In genomic region chr19:50511069-50511822, GRCh38 we compare ENCODE assay signal across 8 cellular contexts. TPM values are rescaled to one million over a fixed set of nuclear protein-coding genes. Genes with fewer than 3 reads are reported as not detected.
DNase-seq lines count a peak whose midpoint lies in the region; ATAC-seq and FAIRE-seq lines count a peak whose summit lies in the region.

Gene JOSD2, minus strand, starts transcription at chr19:50511191. Its CDS starts 760 bp downstream, at chr19:50510431.

- H3K27ac ChIP-seq in KOPT-K1 (ENCODE audit: low read depth, low read length, poor library complexity, severe bottlenecking): peak within 1 kb of the TSS; percentile 59
- H3K27ac ChIP-seq in muscle layer of colon (ENCODE audit: low read depth, low read length): peak within 1 kb of the TSS; percentile 58

- peak within 1 kb of the TSS; percentile 76 for H3K9ac ChIP-seq in muscle layer of colon (ENCODE audit: low read length)

- H3K27me3 ChIP-seq in muscle layer of colon (ENCODE audit: control insufficient read depth in 1 of 2, insufficient read depth in 2 of 2, low read length in 2 of 2): peaks cover 0 to 12% of the 10 kb centered on the region in 2 donors

- H3K4me3 Mint-ChIP-seq in activated T-cell treated with anti-CD3 and anti-CD28 coated beads, Interleukin-2, amount 50 U/mL, for 72 hours: peak within 1 kb of the TSS; percentile 72 to 76

- H3K9me3 Mint-ChIP-seq in activated T-cell treated with anti-CD3 and anti-CD28 coated beads, Interleukin-2, amount 50 U/mL, for 72 hours: no peaks in the 10 kb centered on the region

- DNase-seq in DMS53 treated with DMSO at 0.1 percent for 48 hours (lab: John Stamatoyannopoulos, UW; ENCODE audit: unreplicated experiment) (peak; percentile 80), RCC 7860 (ENCODE audit: low spot score) (peak; percentile 95)
- DNase-seq in activated T-cell treated with anti-CD3 and anti-CD28 coated beads, Interleukin-2, amount 50 U/mL, for 72 hours: peak; percentile 95 to 97
- DNase-seq in stimulated activated CD8-positive, alpha-beta memory T cell treated with anti-CD3 and anti-CD28 coated beads, Interleukin-7, amount 100 ng/mL, for 24 hours (ENCODE audit: low read depth): peak; percentile 88

- peak; percentile 81 for FAIRE-seq in RCC 7860 (lab: Jason Lieb, UNC)

- peaks cover 16% of the 10 kb centered on the region for H3K4me1 ChIP-seq in muscle layer of colon (ENCODE audit: insufficient read depth, low read length)

- H3K36me3 ChIP-seq in KOPT-K1 (ENCODE audit: insufficient read depth, low read length): no peaks in the 10 kb centered on the region
- no peaks in the 10 kb centered on the region for H3K36me3 ChIP-seq in muscle layer of colon (ENCODE audit: insufficient read depth, low read length)

- peaks cover 17% of the 10 kb centered on the region for H3K27me3 Mint-ChIP-seq in activated T-cell treated with anti-CD3 and anti-CD28 coated beads, Interleukin-2, amount 50 U/mL, for 72 hours (ENCODE audit: low read depth)

- H3K9me3 ChIP-seq in KOPT-K1 (ENCODE audit: insufficient read depth, low read length, poor library complexity, severe bottlenecking): no peaks in the 10 kb centered on the region
- H3K9me3 ChIP-seq in muscle layer of colon (ENCODE audit: low read length): no peaks in the 10 kb centered on the region

- ATAC-seq in GM21737 (IDR thresholded peaks at IDR 0.05; ENCODE audit: unreplicated experiment): peak; percentile 85
- peak; percentile 92 to 93 for ATAC-seq in activated T-cell treated with anti-CD3 and anti-CD28 coated beads, Interleukin-2, amount 50 U/mL, for 72 hours (replicated peaks in 1 of 2)
- peak; percentile 91 for ATAC-seq in esophagus mucosa

- peak within 1 kb of the TSS; percentile 74 for H3K27ac Mint-ChIP-seq in activated T-cell treated with anti-CD3 and anti-CD28 coated beads, Interleukin-2, amount 50 U/mL, for 72 hours

- H3K36me3 Mint-ChIP-seq in activated T-cell treated with anti-CD3 and anti-CD28 coated beads, Interleukin-2, amount 50 U/mL, for 72 hours (ENCODE audit: insufficient read depth in 2 of 2): no peaks in the 10 kb centered on the region

- peak within 1 kb of the TSS; percentile 77 to 93 for H3K4me3 ChIP-seq in muscle layer of colon (ENCODE audit: low read depth in 1 of 2, low read length in 2 of 2)

- peaks cover 16% of the 10 kb centered on the region for H3K4me1 Mint-ChIP-seq in activated T-cell treated with anti-CD3 and anti-CD28 coated beads, Interleukin-2, amount 50 U/mL, for 72 hours (ENCODE audit: low read depth)

RNA-seq across cellular contexts. Expression of gene JOSD2, which starts in this region (rescaled TPM):
- total RNA-seq in activated T-cell treated with anti-CD3 and anti-CD28 coated beads, Interleukin-2, amount 50 U/mL, for 72 hours: 10 to 100 TPM; 27.6 to 34.0 TPM
- total RNA-seq in esophagus mucosa: 38.4 TPM

Comparison
In these comparisons a context has a peak if more than half of its experiments do, and no peak if none do; other contexts are left out.
1. Peak in every context shown above with its lines: DNase-seq, ATAC-seq, H3K4me3 ChIP-seq and H3K27ac ChIP-seq.